Comparison of ENCODE assay signal across 9 cellular contexts in the genomic region with DNA sequence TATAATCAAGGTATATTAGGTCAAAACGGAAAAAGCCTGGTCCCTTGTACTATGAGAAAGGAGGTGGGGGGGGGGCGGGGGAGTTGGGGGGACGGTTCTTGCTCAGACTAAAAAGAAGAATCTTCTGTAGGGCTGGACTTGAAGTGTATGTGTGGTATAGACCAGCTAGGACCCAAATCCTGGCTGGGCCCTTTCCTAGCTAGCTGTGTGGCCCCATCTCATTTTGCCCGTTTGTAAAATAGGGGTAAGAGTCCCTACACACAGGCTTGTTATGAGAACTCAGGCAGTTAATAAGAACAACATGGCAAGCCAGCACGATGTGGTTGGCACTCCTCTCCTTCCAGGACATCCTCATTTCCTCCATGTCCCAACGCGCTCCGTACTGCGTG. TPM values are rescaled to one million over a fixed set of nuclear protein-coding genes. Genes with fewer than 3 reads are reported as not detected.
DNase-seq lines count a peak whose midpoint lies in the region; TF ChIP-seq lines count a peak whose summit lies in the region.
"Had no signal": no experiment of that assay in that cellular context is flagged by ENCODE, and none has a peak within 500 bp of the region (broad histone marks: within the 10 kb centered on the region; RNA-seq: fewer than 3 reads in every experiment).

No MANE protein-coding gene starts in this region.

- no peaks in the 10 kb centered on the region for H3K9me3 ChIP-seq in thymus (ENCODE audit: control insufficient read depth)

- TF ChIP-seq CTCF in astrocyte of the cerebellum (IDR thresholded peaks at IDR 0.05; ENCODE audit: low read depth, low read length, missing control alignments) (no peak), GM13976 (IDR thresholded peaks at IDR 0.05; ENCODE audit: borderline replicate concordance, control extremely low read depth, extremely low read depth, insufficient read depth, missing control alignments) (no peak)

- no peak for DNase-seq in activated T-cell treated with anti-CD3 and anti-CD28 coated beads, Interleukin-2, amount 50 U/mL, for 24 hours
- no peak for DNase-seq in activated T-cell treated with anti-CD3 and anti-CD28 coated beads, Interleukin-2, amount 50 U/mL, for 48 hours
- DNase-seq in astrocyte of the cerebellum (ENCODE audit: low read depth) (no peak), kidney tubule cell (ENCODE audit: low spot score) (peak; percentile 17), GOT3 (lab: John Stamatoyannopoulos, UW) (no peak), GM13976 (ENCODE audit: low spot score) (no peak), NCI-H82 (lab: John Stamatoyannopoulos, UW) (no peak)
- DNase-seq: WERI-Rb-1 had no signal

- H3K9me3 Mint-ChIP-seq in activated T-cell treated with anti-CD3 and anti-CD28 coated beads, Interleukin-2, amount 50 U/mL, for 24 hours = no peaks in the 10 kb centered on the region

- H3K4me3 Mint-ChIP-seq in activated T-cell treated with anti-CD3 and anti-CD28 coated beads, Interleukin-2, amount 50 U/mL, for 24 hours = peak overlapping the region; percentile 76

- H3K4me3 ChIP-seq in astrocyte of the cerebellum (ENCODE audit: low read depth, low read length) (peak overlapping the region; percentile 76), thymus (ENCODE audit: low read length) (no peak overlapping the region)

- H3K27ac ChIP-seq in thymus (ENCODE audit: low read depth) = peak overlapping the region; percentile 37
- H3K27ac ChIP-seq: WERI-Rb-1 had no signal

- H3K36me3 ChIP-seq in thymus (ENCODE audit: control insufficient read depth, insufficient read depth) = no peaks in the 10 kb centered on the region
- H3K36me3 ChIP-seq: WERI-Rb-1 had no signal

- H3K27ac Mint-ChIP-seq in activated T-cell treated with anti-CD3 and anti-CD28 coated beads, Interleukin-2, amount 50 U/mL, for 24 hours = no peak overlapping the region

- WGBS in thymus = 27% methylated on average over 9 of the region's 9 CpGs

- no peaks in the 10 kb centered on the region for H3K36me3 Mint-ChIP-seq in activated T-cell treated with anti-CD3 and anti-CD28 coated beads, Interleukin-2, amount 50 U/mL, for 24 hours (ENCODE audit: low read depth)

- H3K27me3 ChIP-seq in thymus (ENCODE audit: control insufficient read depth, insufficient read depth) = peaks cover 30% of the 10 kb centered on the region

- peaks cover 19% of the 10 kb centered on the region for H3K4me1 Mint-ChIP-seq in activated T-cell treated with anti-CD3 and anti-CD28 coated beads, Interleukin-2, amount 50 U/mL, for 24 hours (ENCODE audit: low read depth)

- in situ Hi-C loops in astrocyte of the cerebellum (cut with HindIII; ENCODE audit: low sequenced_read_pairs) = loop anchor here (5.0 kb wide), 1 partner anchor 37 kb away; no protein-coding TSS in a partner anchor
- in situ Hi-C loops in GM13976 (cut with MboI; ENCODE audit: low sequenced_read_pairs, unreplicated experiment) = no loop called here

- H3K4me1 ChIP-seq in thymus (ENCODE audit: control insufficient read depth, insufficient read depth, low read length) = no peaks in the 10 kb centered on the region

- H3K27me3 Mint-ChIP-seq in activated T-cell treated with anti-CD3 and anti-CD28 coated beads, Interleukin-2, amount 50 U/mL, for 24 hours = peaks cover 66% of the 10 kb centered on the region

RNA-seq across cellular contexts. Expression of a gene that starts 1.1 kb away (rescaled TPM):
- polyA plus RNA-seq in thymus = 32.3 TPM
